ENCODE assay signal across 1 cellular context in genomic region chr12:110246690-110247339, GRCh38.
A peak's percentile ranks its signal among the peaks of the same experiment; 100 is the strongest.
TF ChIP-seq lines count a peak whose summit lies in the region.

No MANE protein-coding gene starts in this region.

TF ChIP-seq in HepG2, 621 proteins besides CTCF, POLR2A, EP300 and RAD21 (continued from another document):
- no peak for TF ChIP-seq ZNF609 (CRISPR knock-in tag; IDR thresholded peaks at IDR 0.05; ENCODE audit: borderline replicate concordance)
- no peak for TF ChIP-seq NFAT5 (CRISPR knock-in tag; IDR thresholded peaks at IDR 0.05)
- TF ChIP-seq, protein P1, sequence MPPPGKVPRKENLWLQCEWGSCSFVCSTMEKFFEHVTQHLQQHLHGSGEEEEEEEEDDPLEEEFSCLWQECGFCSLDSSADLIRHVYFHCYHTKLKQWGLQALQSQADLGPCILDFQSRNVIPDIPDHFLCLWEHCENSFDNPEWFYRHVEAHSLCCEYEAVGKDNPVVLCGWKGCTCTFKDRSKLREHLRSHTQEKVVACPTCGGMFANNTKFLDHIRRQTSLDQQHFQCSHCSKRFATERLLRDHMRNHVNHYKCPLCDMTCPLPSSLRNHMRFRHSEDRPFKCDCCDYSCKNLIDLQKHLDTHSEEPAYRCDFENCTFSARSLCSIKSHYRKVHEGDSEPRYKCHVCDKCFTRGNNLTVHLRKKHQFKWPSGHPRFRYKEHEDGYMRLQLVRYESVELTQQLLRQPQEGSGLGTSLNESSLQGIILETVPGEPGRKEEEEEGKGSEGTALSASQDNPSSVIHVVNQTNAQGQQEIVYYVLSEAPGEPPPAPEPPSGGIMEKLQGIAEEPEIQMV (CRISPR knock-in tag; IDR thresholded peaks at IDR 0.05; ENCODE audit: low read depth): no peak
- no peak for TF ChIP-seq NAIF1 (CRISPR knock-in tag; IDR thresholded peaks at IDR 0.05; ENCODE audit: borderline replicate concordance)
- TF ChIP-seq BCL6 (CRISPR knock-in tag; IDR thresholded peaks at IDR 0.05): peak; percentile 68
- no peak for TF ChIP-seq PCBP2 (optimal IDR thresholded peaks at IDR 0.05; ENCODE audit: low read depth, low read length, poor library complexity, severe bottlenecking)
- no peak for TF ChIP-seq DR1 (CRISPR knock-in tag; IDR thresholded peaks at IDR 0.05)
- no peak for TF ChIP-seq POLR2G (IDR thresholded peaks at IDR 0.05; ENCODE audit: low read depth, low read length)
- TF ChIP-seq ZNF546 (CRISPR knock-in tag; conservative IDR thresholded peaks at IDR 0.05): 0 out of 2 replicates have a peak, but pooled peaks have one; percentile 21
- TF ChIP-seq TAF1 (CRISPR knock-in tag; IDR thresholded peaks at IDR 0.05): no peak
- no peak for TF ChIP-seq ZBTB1 (CRISPR knock-in tag; IDR thresholded peaks at IDR 0.05; ENCODE audit: borderline replicate concordance)
- no peak for TF ChIP-seq SKIL (CRISPR knock-in tag; IDR thresholded peaks at IDR 0.05; ENCODE audit: borderline replicate concordance)
- 0 out of 2 replicates have a peak, but pooled peaks have one; percentile 8 for TF ChIP-seq FOXC1 (CRISPR knock-in tag; IDR thresholded peaks at IDR 0.05; ENCODE audit: borderline replicate concordance)
- TF ChIP-seq, protein P2, sequence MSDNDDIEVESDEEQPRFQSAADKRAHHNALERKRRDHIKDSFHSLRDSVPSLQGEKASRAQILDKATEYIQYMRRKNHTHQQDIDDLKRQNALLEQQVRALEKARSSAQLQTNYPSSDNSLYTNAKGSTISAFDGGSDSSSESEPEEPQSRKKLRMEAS (IDR thresholded peaks at IDR 0.05): no peak
- no peak for TF ChIP-seq MIER2 (CRISPR knock-in tag; IDR thresholded peaks at IDR 0.05)
- no peak for TF ChIP-seq ZNF432 (CRISPR knock-in tag; IDR thresholded peaks at IDR 0.05; ENCODE audit: borderline replicate concordance)
- no peak for TF ChIP-seq ZFP36 (IDR thresholded peaks at IDR 0.05; ENCODE audit: borderline replicate concordance, low read depth, low read length, partially characterized antibody)
- no peak for TF ChIP-seq REPIN1 (CRISPR knock-in tag; IDR thresholded peaks at IDR 0.05; ENCODE audit: borderline replicate concordance, low read depth)
- no peak for TF ChIP-seq JDP2 (CRISPR knock-in tag; IDR thresholded peaks at IDR 0.05; ENCODE audit: borderline replicate concordance)
- 0 out of 2 replicates have a peak, but pooled peaks have one; percentile 1 for TF ChIP-seq ZSCAN21 (CRISPR knock-in tag; IDR thresholded peaks at IDR 0.05; ENCODE audit: borderline replicate concordance)
- no peak for TF ChIP-seq ZNF574 (CRISPR knock-in tag; IDR thresholded peaks at IDR 0.05)
- no peak for TF ChIP-seq ZKSCAN8 (CRISPR knock-in tag; IDR thresholded peaks at IDR 0.05; ENCODE audit: borderline replicate concordance)
- TF ChIP-seq ZNF605 (CRISPR knock-in tag; IDR thresholded peaks at IDR 0.05): peak; percentile 61; the same call in 1 of the 2 replicates
- TF ChIP-seq, protein P3, sequence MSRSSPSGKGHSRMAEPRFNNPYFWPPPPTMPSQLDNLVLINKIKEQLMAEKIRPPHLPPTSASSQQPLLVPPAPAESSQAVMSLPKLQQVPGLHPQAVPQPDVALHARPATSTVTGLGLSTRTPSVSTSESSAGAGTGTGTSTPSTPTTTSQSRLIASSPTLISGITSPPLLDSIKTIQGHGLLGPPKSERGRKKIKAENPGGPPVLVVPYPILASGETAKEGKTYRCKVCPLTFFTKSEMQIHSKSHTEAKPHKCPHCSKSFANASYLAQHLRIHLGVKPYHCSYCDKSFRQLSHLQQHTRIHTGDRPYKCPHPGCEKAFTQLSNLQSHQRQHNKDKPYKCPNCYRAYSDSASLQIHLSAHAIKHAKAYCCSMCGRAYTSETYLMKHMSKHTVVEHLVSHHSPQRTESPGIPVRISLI (CRISPR knock-in tag; IDR thresholded peaks at IDR 0.05; ENCODE audit: borderline replicate concordance): 0 out of 2 replicates have a peak, but pooled peaks have one; percentile 18
- TF ChIP-seq HNF4G (IDR thresholded peaks at IDR 0.05; ENCODE audit: borderline replicate concordance, low read depth, low read length): no peak
- no peak for TF ChIP-seq HNF4G (CRISPR knock-in tag; IDR thresholded peaks at IDR 0.05; ENCODE audit: borderline replicate concordance, low read depth)
- TF ChIP-seq CHD4 (IDR thresholded peaks at IDR 0.05; ENCODE audit: borderline replicate concordance, low read length): no peak
- no peak for TF ChIP-seq SRSF4 (IDR thresholded peaks at IDR 0.05; ENCODE audit: low read depth, low read length, poor library complexity, severe bottlenecking)
- no peak for TF ChIP-seq ZNF101 (CRISPR knock-in tag; IDR thresholded peaks at IDR 0.05; ENCODE audit: borderline replicate concordance, low read depth)
